Comparison of ENCODE assay signal across 20 cellular contexts in genomic region chr11:1194231-1194976, GRCh38. TPM values are rescaled to one million over a fixed set of nuclear protein-coding genes. Genes with fewer than 3 reads are reported as not detected.
DNase-seq lines count a peak whose midpoint lies in the region; ATAC-seq and TF ChIP-seq lines count a peak whose summit lies in the region.
"Had no signal": no experiment of that assay in that cellular context is flagged by ENCODE, and none has a peak within 500 bp of the region (broad histone marks: within the 10 kb centered on the region; RNA-seq: fewer than 3 reads in every experiment).

No MANE protein-coding gene starts in this region.

- H3K27ac ChIP-seq in IMR-90 (ENCODE audit: insufficient read depth, low read length) (no peak overlapping the region), left lung (no peak overlapping the region)
- H3K27ac ChIP-seq: BLaER1 treated with 17β-estradiol and CSF1 and Interleukin-3, amounts not matched to agents 10 nM and 100 nM; hepatocyte; KMS-11 had no signal

- H2AK9ac ChIP-seq in IMR-90 (replicated peaks; ENCODE audit: low read depth, low read length, poor library complexity) = no peak overlapping the region

- no TSS peak for BruUV-seq in IMR-90 (replicated peaks; lab: Mats Ljungman, UMichigan)

- no peak overlapping the region for H4K91ac ChIP-seq in IMR-90 (ENCODE audit: insufficient read depth, low read depth, low read length)

- H3K14ac ChIP-seq in IMR-90 (replicated peaks; ENCODE audit: low read depth, low read length) = no peak overlapping the region

- no peaks in the 10 kb centered on the region for H3K4me1 ChIP-seq in IMR-90 (ENCODE audit: control insufficient read depth, insufficient read depth, low read length)
- H3K4me1 ChIP-seq in left lung = no peaks in the 10 kb centered on the region

- peak; percentile 25 for DNase-seq in activated CD4-positive, CD25-positive, alpha-beta regulatory T cell treated with anti-CD3 and anti-CD28 coated beads, Interleukin-2, amount 50 U/mL, for 72 hours
- no peak for DNase-seq in activated CD4-positive, CD25-positive, alpha-beta regulatory T cell (lab: John Stamatoyannopoulos, UW)
- no peak for DNase-seq in IMR-90
- peak; percentile 27 to 75 for DNase-seq in left lung
- DNase-seq in NCI-H187 treated with DMSO at 0.1 percent for 48 hours (lab: John Stamatoyannopoulos, UW) = no peak
- DNase-seq in stimulated activated naive CD4-positive, alpha-beta T cell treated with Interleukin-2 at 50 U/mL for 16 hours (lab: John Stamatoyannopoulos, UW) = no peak
- no peak for DNase-seq in DMS79 (lab: John Stamatoyannopoulos, UW)
- DNase-seq: 8988T; anterior cingulate cortex; DMS 273 treated with DMSO at 0.1 percent for 48 hours; kidney glomerular epithelial cell; NCI-H2081 treated with DMSO at 0.1 percent for 48 hours; NCI-H510A; stimulated activated CD4-positive, alpha-beta T cell treated with anti-CD3 and anti-CD28 coated beads, Interleukin-2, amount 100 ng/mL, for 48 hours had no signal

- dilution Hi-C loops in IMR-90 (cut with HindIII; ENCODE audit: low sequenced_read_pairs, unreplicated experiment) = no loop called here

- H3K9ac ChIP-seq in IMR-90 (ENCODE audit: low read depth, low read length) = no peak overlapping the region
- H3K9ac ChIP-seq: BLaER1 treated with 17β-estradiol and CSF1 and Interleukin-3, amounts not matched to agents 10 nM and 100 nM; KMS-11 had no signal

- ATAC-seq in IMR-90 (ENCODE audit: low read depth) (no peak), left lung (no peak)
- peak; percentile 24 for ATAC-seq in stimulated activated memory B cell treated with anti-CD40 and anti-IgM and Interleukin-4, amounts not matched to agents 10 μg/mL and 1 μg/mL and 100 μg/mL, for 72 hours
- ATAC-seq: activated T-helper 17 cell treated with anti-CD3 and anti-CD28 coated beads, Interleukin-2, amount 50 U/mL, for 72 hours had no signal

- no peaks in the 10 kb centered on the region for H3K36me3 Mint-ChIP-seq in stimulated activated memory B cell treated with anti-CD40 and anti-IgM and Interleukin-4, amounts not matched to agents 10 μg/mL and 1 μg/mL and 100 μg/mL, for 72 hours

- H2BK120ac ChIP-seq in IMR-90 (ENCODE audit: low read depth, low read length) = no peak overlapping the region

- peaks cover 10% of the 10 kb centered on the region; the same call in 1 of the 2 replicates for H3K9me3 ChIP-seq in IMR-90 (ENCODE audit: control insufficient read depth, insufficient read depth, low read length)
- H3K9me3 ChIP-seq in left lung = no peaks in the 10 kb centered on the region

- H3K56ac ChIP-seq in IMR-90 (ENCODE audit: extremely low read depth, insufficient read depth, low read length) = no peak overlapping the region

- no peak overlapping the region for H2BK5ac ChIP-seq in IMR-90 (ENCODE audit: low read depth, low read length, poor library complexity, severe bottlenecking)

- 92% methylated on average over 46 of the region's 59 CpGs; no CpG with 5 or more reads in 1 of the 2 experiments for WGBS in IMR-90 (ENCODE audit: extremely low coverage in 2 of 2, insufficient read length in 1 of 2), 2 experiments

- no peak overlapping the region for H3K4me3 Mint-ChIP-seq in stimulated activated memory B cell treated with anti-CD40 and anti-IgM and Interleukin-4, amounts not matched to agents 10 μg/mL and 1 μg/mL and 100 μg/mL, for 72 hours
- H3K4me3 Mint-ChIP-seq: activated T-helper 17 cell treated with anti-CD3 and anti-CD28 coated beads, Interleukin-2, amount 50 U/mL, for 72 hours had no signal

- no peak overlapping the region for H3K18ac ChIP-seq in IMR-90 (ENCODE audit: low read depth, low read length)

- H3K27me3 ChIP-seq in IMR-90 (ENCODE audit: control insufficient read depth, insufficient read depth, low read length) (no peaks in the 10 kb centered on the region; the same call in 1 of the 2 replicates), left lung (peaks cover 0 to 57% of the 10 kb centered on the region in 2 donors)
- H3K27me3 ChIP-seq: hepatocyte had no signal

- H3K27ac Mint-ChIP-seq in stimulated activated memory B cell treated with anti-CD40 and anti-IgM and Interleukin-4, amounts not matched to agents 10 μg/mL and 1 μg/mL and 100 μg/mL, for 72 hours = no peak overlapping the region
- H3K27ac Mint-ChIP-seq: activated T-helper 17 cell treated with anti-CD3 and anti-CD28 coated beads, Interleukin-2, amount 50 U/mL, for 72 hours had no signal

- no peak for TF ChIP-seq POLR2A in IMR-90 (IDR thresholded peaks at IDR 0.05; ENCODE audit: low read depth, low read length)

- TF ChIP-seq CTCF in IMR-90 (conservative IDR thresholded peaks at IDR 0.05; ENCODE audit: low read depth, low read length) (no peak), left lung (IDR thresholded peaks at IDR 0.05) (no peak)

- H3K4me1 Mint-ChIP-seq in stimulated activated memory B cell treated with anti-CD40 and anti-IgM and Interleukin-4, amounts not matched to agents 10 μg/mL and 1 μg/mL and 100 μg/mL, for 72 hours = no peaks in the 10 kb centered on the region
- H3K4me1 Mint-ChIP-seq: activated T-helper 17 cell treated with anti-CD3 and anti-CD28 coated beads, Interleukin-2, amount 50 U/mL, for 72 hours had no signal

- intact Hi-C loops in IMR-90 (cut with micrococcal nuclease) = no loop called here
- intact Hi-C loops in left lung (cut with DNase I) = no loop called here

- POLR2A ChIA-PET in IMR-90 (lab: Charles Lee; ENCODE audit: unreplicated experiment) = no interaction called here

- H3K79me1 ChIP-seq in IMR-90 (ENCODE audit: low read depth in 1 of 2, low read length in 2 of 2) = no peaks in the 10 kb centered on the region

- H3K4me2 ChIP-seq in IMR-90 (ENCODE audit: low read depth, low read length) = no peak overlapping the region
- H3K4me2 ChIP-seq: BLaER1 treated with 17β-estradiol and CSF1 and Interleukin-3, amounts not matched to agents 10 nM and 100 nM; hepatocyte; KMS-11 had no signal

- no peak overlapping the region for H3K4me3 ChIP-seq in IMR-90 (ENCODE audit: insufficient read depth, low read depth, low read length)
- no peak overlapping the region for H3K4me3 ChIP-seq in left lung
- H3K4me3 ChIP-seq: BLaER1 treated with 17β-estradiol and CSF1 and Interleukin-3, amounts not matched to agents 10 nM and 100 nM; hepatocyte had no signal

- peak overlapping the region; percentile 58 for H2AFZ ChIP-seq in IMR-90 (replicated peaks; ENCODE audit: low read length, poor library complexity)
- H2AFZ ChIP-seq: hepatocyte had no signal

- peaks cover 11% of the 10 kb centered on the region for H3K27me3 Mint-ChIP-seq in stimulated activated memory B cell treated with anti-CD40 and anti-IgM and Interleukin-4, amounts not matched to agents 10 μg/mL and 1 μg/mL and 100 μg/mL, for 72 hours

- no peak overlapping the region for H2BK20ac ChIP-seq in IMR-90 (ENCODE audit: low read depth, low read length)

- H3K36me3 ChIP-seq in IMR-90 (ENCODE audit: control insufficient read depth, insufficient read depth, low read length) (no peaks in the 10 kb centered on the region), left lung (no peaks in the 10 kb centered on the region)
- H3K36me3 ChIP-seq: BLaER1 treated with 17β-estradiol and CSF1 and Interleukin-3, amounts not matched to agents 10 nM and 100 nM had no signal

- no peak overlapping the region for H4K5ac ChIP-seq in IMR-90 (ENCODE audit: low read depth, low read length)

- H2AK5ac ChIP-seq in IMR-90 (ENCODE audit: low read depth, low read length) = no peak overlapping the region

- H3K4ac ChIP-seq in IMR-90 (ENCODE audit: low read depth, low read length) = no peak overlapping the region

- H3K9me3 Mint-ChIP-seq in stimulated activated memory B cell treated with anti-CD40 and anti-IgM and Interleukin-4, amounts not matched to agents 10 μg/mL and 1 μg/mL and 100 μg/mL, for 72 hours = no peaks in the 10 kb centered on the region
- H3K9me3 Mint-ChIP-seq: activated T-helper 17 cell treated with anti-CD3 and anti-CD28 coated beads, Interleukin-2, amount 50 U/mL, for 72 hours had no signal

- H2BK15ac ChIP-seq in IMR-90 (ENCODE audit: low read depth, low read length) = no peak overlapping the region

- no peak overlapping the region for H4K8ac ChIP-seq in IMR-90 (ENCODE audit: low read depth in 2 of 2, low read length in 2 of 2)

- no peak overlapping the region for H3K23ac ChIP-seq in IMR-90 (ENCODE audit: low read depth, low read length)

- in situ Hi-C loops in IMR-90 (cut with MboI; ENCODE audit: low sequenced_read_pairs) = no loop called here

- CTCF ChIA-PET in IMR-90 (lab: Yijun Ruan, JAX) = no interaction called here

- H4K20me1 ChIP-seq in IMR-90 (ENCODE audit: insufficient read depth, low read length) = no peaks in the 10 kb centered on the region

- no peaks in the 10 kb centered on the region for H3K9me1 ChIP-seq in IMR-90 (ENCODE audit: insufficient read depth, low read length)

- no peak for TF ChIP-seq RAD21 in IMR-90 (IDR thresholded peaks at IDR 0.05; ENCODE audit: low read length)

TF ChIP-seq in IMR-90, 13 proteins besides CTCF, POLR2A, EP300 and RAD21 (continues in another document):
- no peak for TF ChIP-seq CHD1 (IDR thresholded peaks at IDR 0.05; ENCODE audit: low read depth, low read length)
- no peak for TF ChIP-seq MXI1 (IDR thresholded peaks at IDR 0.05; ENCODE audit: borderline replicate concordance, low read depth, low read length)
- no peak for TF ChIP-seq SMC3 (IDR thresholded peaks at IDR 0.05; ENCODE audit: low read depth, low read length)
- TF ChIP-seq, protein P1, sequence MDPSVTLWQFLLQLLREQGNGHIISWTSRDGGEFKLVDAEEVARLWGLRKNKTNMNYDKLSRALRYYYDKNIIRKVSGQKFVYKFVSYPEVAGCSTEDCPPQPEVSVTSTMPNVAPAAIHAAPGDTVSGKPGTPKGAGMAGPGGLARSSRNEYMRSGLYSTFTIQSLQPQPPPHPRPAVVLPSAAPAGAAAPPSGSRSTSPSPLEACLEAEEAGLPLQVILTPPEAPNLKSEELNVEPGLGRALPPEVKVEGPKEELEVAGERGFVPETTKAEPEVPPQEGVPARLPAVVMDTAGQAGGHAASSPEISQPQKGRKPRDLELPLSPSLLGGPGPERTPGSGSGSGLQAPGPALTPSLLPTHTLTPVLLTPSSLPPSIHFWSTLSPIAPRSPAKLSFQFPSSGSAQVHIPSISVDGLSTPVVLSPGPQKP (IDR thresholded peaks at IDR 0.05; ENCODE audit: borderline replicate concordance, low read depth, low read length) = no peak
- TF ChIP-seq CEBPB (IDR thresholded peaks at IDR 0.05; ENCODE audit: low read depth, low read length) = no peak
- no peak for TF ChIP-seq MAFK (IDR thresholded peaks at IDR 0.05; ENCODE audit: low read depth, low read length)
- TF ChIP-seq BHLHE40 (IDR thresholded peaks at IDR 0.05; ENCODE audit: low read depth, low read length) = no peak

RNA-seq across cellular contexts. Expression of gene MUC5B, which starts 28.5 kb away (rescaled TPM):
- total RNA-seq in IMR-90 (2012; rRNA removed) (not detected in 2 replicates), left lung (10 to 100 TPM in 1 of 2 donors, under 1 TPM in 1; 0.06 to 33.4 TPM)
- not detected in 2 replicates for polyA plus RNA-seq in IMR-90 (2012; rRNA removed)
- polyA plus RNA-seq in IMR-90 (2012; cell fraction: cytosol; rRNA removed) = not detected in 2 replicates
- polyA plus RNA-seq in IMR-90 (2012; cell fraction: nucleus; rRNA removed; ENCODE audit: low replicate concordance) = not detected in 2 replicates
- total RNA-seq: activated T-helper 17 cell treated with anti-CD3 and anti-CD28 coated beads, Interleukin-2, amount 50 U/mL, for 72 hours; T-helper 1 cell treated with Interleukin-12 subunit alpha and Interleukin-12 subunit beta and Interleukin-4 antibody, amounts not matched to agents 30 ng/mL and 1 ng/mL, for 36 hours had no signal

RNA-seq across cellular contexts. Expression of gene MUC5AC, which starts 36.7 kb away (rescaled TPM):
- total RNA-seq in IMR-90 (2012; rRNA removed) = not detected in 2 replicates
- 0.01 and 0.02 TPM in 2 replicates for polyA plus RNA-seq in IMR-90 (2012; rRNA removed)
- under 0.01 TPM in 1 of 2 replicates, not detected in the other for polyA plus RNA-seq in IMR-90 (2012; cell fraction: cytosol; rRNA removed)
- under 0.01 and 0.01 TPM in 2 replicates for polyA plus RNA-seq in IMR-90 (2012; cell fraction: nucleus; rRNA removed; ENCODE audit: low replicate concordance)
- under 1 TPM in 1 of 2 donors, not detected in 1; 0.37 TPM for total RNA-seq in left lung
- total RNA-seq: activated T-helper 17 cell treated with anti-CD3 and anti-CD28 coated beads, Interleukin-2, amount 50 U/mL, for 72 hours; T-helper 1 cell treated with Interleukin-12 subunit alpha and Interleukin-12 subunit beta and Interleukin-4 antibody, amounts not matched to agents 30 ng/mL and 1 ng/mL, for 36 hours had no signal

Comparison
In these comparisons a context has a peak if more than half of its experiments do, and no peak if none do; other contexts are left out.
1. DNase-seq: peak in activated CD4-positive, CD25-positive, alpha-beta regulatory T cell treated with anti-CD3 and anti-CD28 coated beads, Interleukin-2, amount 50 U/mL, for 72 hours (single experiment) and left lung (2 of 2); none in activated CD4-positive, CD25-positive, alpha-beta regulatory T cell (0 of 4), IMR-90 (single experiment), NCI-H187 treated with DMSO at 0.1 percent for 48 hours (single experiment), stimulated activated naive CD4-positive, alpha-beta T cell treated with Interleukin-2 at 50 U/mL for 16 hours (single experiment) and DMS79 (single experiment).